In the genomic region with DNA sequence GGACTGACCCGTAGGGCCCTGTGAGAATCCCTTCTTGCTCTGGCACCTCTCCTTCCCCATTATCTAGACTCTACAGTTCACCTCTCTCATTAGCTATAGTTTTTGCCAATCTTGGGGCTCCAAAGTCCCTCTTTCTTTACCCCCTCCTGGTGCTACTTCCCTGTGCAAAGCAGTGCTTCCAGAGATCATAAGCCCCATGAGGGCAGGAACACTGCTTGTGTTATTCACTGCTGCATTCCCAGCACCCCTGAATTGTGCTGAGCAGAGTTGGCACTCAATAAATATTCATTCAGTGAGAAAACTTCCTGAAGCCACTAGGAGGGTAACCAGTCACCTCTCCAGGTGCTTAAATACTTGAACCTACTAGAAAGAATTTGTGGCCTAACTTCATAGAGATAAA, we compare ENCODE assay signal across 1 cellular context.
TF ChIP-seq lines count a peak whose summit lies in the region.

No MANE protein-coding gene starts in this region.

TF ChIP-seq in K562, 482 proteins besides CTCF, POLR2A, EP300 and RAD21 (continued from another document):
- no peak for TF ChIP-seq RFX7 (CRISPR knock-in tag; IDR thresholded peaks at IDR 0.05)
- TF ChIP-seq, protein P1, sequence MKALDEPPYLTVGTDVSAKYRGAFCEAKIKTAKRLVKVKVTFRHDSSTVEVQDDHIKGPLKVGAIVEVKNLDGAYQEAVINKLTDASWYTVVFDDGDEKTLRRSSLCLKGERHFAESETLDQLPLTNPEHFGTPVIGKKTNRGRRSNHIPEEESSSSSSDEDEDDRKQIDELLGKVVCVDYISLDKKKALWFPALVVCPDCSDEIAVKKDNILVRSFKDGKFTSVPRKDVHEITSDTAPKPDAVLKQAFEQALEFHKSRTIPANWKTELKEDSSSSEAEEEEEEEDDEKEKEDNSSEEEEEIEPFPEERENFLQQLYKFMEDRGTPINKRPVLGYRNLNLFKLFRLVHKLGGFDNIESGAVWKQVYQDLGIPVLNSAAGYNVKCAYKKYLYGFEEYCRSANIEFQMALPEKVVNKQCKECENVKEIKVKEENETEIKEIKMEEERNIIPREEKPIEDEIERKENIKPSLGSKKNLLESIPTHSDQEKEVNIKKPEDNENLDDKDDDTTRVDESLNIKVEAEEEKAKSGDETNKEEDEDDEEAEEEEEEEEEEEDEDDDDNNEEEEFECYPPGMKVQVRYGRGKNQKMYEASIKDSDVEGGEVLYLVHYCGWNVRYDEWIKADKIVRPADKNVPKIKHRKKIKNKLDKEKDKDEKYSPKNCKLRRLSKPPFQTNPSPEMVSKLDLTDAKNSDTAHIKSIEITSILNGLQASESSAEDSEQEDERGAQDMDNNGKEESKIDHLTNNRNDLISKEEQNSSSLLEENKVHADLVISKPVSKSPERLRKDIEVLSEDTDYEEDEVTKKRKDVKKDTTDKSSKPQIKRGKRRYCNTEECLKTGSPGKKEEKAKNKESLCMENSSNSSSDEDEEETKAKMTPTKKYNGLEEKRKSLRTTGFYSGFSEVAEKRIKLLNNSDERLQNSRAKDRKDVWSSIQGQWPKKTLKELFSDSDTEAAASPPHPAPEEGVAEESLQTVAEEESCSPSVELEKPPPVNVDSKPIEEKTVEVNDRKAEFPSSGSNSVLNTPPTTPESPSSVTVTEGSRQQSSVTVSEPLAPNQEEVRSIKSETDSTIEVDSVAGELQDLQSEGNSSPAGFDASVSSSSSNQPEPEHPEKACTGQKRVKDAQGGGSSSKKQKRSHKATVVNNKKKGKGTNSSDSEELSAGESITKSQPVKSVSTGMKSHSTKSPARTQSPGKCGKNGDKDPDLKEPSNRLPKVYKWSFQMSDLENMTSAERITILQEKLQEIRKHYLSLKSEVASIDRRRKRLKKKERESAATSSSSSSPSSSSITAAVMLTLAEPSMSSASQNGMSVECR (CRISPR knock-in tag; IDR thresholded peaks at IDR 0.05): no peak
- TF ChIP-seq, protein P2, sequence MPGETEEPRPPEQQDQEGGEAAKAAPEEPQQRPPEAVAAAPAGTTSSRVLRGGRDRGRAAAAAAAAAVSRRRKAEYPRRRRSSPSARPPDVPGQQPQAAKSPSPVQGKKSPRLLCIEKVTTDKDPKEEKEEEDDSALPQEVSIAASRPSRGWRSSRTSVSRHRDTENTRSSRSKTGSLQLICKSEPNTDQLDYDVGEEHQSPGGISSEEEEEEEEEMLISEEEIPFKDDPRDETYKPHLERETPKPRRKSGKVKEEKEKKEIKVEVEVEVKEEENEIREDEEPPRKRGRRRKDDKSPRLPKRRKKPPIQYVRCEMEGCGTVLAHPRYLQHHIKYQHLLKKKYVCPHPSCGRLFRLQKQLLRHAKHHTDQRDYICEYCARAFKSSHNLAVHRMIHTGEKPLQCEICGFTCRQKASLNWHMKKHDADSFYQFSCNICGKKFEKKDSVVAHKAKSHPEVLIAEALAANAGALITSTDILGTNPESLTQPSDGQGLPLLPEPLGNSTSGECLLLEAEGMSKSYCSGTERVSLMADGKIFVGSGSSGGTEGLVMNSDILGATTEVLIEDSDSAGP (CRISPR knock-in tag; IDR thresholded peaks at IDR 0.05): no peak
- TF ChIP-seq, protein P3, sequence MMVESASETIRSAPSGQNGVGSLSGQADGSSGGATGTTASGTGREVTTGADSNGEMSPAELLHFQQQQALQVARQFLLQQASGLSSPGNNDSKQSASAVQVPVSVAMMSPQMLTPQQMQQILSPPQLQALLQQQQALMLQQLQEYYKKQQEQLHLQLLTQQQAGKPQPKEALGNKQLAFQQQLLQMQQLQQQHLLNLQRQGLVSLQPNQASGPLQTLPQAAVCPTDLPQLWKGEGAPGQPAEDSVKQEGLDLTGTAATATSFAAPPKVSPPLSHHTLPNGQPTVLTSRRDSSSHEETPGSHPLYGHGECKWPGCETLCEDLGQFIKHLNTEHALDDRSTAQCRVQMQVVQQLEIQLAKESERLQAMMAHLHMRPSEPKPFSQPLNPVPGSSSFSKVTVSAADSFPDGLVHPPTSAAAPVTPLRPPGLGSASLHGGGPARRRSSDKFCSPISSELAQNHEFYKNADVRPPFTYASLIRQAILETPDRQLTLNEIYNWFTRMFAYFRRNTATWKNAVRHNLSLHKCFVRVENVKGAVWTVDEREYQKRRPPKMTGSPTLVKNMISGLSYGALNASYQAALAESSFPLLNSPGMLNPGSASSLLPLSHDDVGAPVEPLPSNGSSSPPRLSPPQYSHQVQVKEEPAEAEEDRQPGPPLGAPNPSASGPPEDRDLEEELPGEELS (CRISPR knock-in tag; IDR thresholded peaks at IDR 0.05; ENCODE audit: borderline replicate concordance): no peak
- TF ChIP-seq ZEB2 (IDR thresholded peaks at IDR 0.05): no peak
- no peak for TF ChIP-seq CSDE1 (IDR thresholded peaks at IDR 0.05)
- TF ChIP-seq MAZ (CRISPR knock-in tag; conservative IDR thresholded peaks at IDR 0.05 in 1 of 2, IDR thresholded peaks at IDR 0.05 in 1 of 2): no peak
- TF ChIP-seq, protein P4, sequence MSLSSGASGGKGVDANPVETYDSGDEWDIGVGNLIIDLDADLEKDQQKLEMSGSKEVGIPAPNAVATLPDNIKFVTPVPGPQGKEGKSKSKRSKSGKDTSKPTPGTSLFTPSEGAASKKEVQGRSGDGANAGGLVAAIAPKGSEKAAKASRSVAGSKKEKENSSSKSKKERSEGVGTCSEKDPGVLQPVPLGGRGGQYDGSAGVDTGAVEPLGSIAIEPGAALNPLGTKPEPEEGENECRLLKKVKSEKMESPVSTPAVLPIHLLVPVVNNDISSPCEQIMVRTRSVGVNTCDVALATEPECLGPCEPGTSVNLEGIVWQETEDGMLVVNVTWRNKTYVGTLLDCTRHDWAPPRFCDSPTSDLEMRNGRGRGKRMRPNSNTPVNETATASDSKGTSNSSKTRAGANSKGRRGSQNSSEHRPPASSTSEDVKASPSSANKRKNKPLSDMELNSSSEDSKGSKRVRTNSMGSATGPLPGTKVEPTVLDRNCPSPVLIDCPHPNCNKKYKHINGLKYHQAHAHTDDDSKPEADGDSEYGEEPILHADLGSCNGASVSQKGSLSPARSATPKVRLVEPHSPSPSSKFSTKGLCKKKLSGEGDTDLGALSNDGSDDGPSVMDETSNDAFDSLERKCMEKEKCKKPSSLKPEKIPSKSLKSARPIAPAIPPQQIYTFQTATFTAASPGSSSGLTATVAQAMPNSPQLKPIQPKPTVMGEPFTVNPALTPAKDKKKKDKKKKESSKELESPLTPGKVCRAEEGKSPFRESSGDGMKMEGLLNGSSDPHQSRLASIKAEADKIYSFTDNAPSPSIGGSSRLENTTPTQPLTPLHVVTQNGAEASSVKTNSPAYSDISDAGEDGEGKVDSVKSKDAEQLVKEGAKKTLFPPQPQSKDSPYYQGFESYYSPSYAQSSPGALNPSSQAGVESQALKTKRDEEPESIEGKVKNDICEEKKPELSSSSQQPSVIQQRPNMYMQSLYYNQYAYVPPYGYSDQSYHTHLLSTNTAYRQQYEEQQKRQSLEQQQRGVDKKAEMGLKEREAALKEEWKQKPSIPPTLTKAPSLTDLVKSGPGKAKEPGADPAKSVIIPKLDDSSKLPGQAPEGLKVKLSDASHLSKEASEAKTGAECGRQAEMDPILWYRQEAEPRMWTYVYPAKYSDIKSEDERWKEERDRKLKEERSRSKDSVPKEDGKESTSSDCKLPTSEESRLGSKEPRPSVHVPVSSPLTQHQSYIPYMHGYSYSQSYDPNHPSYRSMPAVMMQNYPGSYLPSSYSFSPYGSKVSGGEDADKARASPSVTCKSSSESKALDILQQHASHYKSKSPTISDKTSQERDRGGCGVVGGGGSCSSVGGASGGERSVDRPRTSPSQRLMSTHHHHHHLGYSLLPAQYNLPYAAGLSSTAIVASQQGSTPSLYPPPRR (CRISPR knock-in tag; IDR thresholded peaks at IDR 0.05; ENCODE audit: borderline replicate concordance): no peak
- TF ChIP-seq, protein P5, sequence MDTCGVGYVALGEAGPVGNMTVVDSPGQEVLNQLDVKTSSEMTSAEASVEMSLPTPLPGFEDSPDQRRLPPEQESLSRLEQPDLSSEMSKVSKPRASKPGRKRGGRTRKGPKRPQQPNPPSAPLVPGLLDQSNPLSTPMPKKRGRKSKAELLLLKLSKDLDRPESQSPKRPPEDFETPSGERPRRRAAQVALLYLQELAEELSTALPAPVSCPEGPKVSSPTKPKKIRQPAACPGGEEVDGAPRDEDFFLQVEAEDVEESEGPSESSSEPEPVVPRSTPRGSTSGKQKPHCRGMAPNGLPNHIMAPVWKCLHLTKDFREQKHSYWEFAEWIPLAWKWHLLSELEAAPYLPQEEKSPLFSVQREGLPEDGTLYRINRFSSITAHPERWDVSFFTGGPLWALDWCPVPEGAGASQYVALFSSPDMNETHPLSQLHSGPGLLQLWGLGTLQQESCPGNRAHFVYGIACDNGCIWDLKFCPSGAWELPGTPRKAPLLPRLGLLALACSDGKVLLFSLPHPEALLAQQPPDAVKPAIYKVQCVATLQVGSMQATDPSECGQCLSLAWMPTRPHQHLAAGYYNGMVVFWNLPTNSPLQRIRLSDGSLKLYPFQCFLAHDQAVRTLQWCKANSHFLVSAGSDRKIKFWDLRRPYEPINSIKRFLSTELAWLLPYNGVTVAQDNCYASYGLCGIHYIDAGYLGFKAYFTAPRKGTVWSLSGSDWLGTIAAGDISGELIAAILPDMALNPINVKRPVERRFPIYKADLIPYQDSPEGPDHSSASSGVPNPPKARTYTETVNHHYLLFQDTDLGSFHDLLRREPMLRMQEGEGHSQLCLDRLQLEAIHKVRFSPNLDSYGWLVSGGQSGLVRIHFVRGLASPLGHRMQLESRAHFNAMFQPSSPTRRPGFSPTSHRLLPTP (IDR thresholded peaks at IDR 0.05; ENCODE audit: borderline replicate concordance, extremely low read depth, insufficient read length): no peak
- TF ChIP-seq ZNF445 (CRISPR knock-in tag; IDR thresholded peaks at IDR 0.05; ENCODE audit: low read depth): no peak
- TF ChIP-seq ZNF507 (tag; conservative IDR thresholded peaks at IDR 0.05): no peak
- no peak for TF ChIP-seq YY1 (IDR thresholded peaks at IDR 0.05; ENCODE audit: borderline replicate concordance in 1 of 3, control insufficient read depth in 1 of 3, extremely low read depth in 1 of 3, insufficient read depth in 3 of 3, insufficient read length in 1 of 3, insufficient replicate concordance in 2 of 3, low read depth in 1 of 3, low read length in 2 of 3)
- TF ChIP-seq, protein P6, sequence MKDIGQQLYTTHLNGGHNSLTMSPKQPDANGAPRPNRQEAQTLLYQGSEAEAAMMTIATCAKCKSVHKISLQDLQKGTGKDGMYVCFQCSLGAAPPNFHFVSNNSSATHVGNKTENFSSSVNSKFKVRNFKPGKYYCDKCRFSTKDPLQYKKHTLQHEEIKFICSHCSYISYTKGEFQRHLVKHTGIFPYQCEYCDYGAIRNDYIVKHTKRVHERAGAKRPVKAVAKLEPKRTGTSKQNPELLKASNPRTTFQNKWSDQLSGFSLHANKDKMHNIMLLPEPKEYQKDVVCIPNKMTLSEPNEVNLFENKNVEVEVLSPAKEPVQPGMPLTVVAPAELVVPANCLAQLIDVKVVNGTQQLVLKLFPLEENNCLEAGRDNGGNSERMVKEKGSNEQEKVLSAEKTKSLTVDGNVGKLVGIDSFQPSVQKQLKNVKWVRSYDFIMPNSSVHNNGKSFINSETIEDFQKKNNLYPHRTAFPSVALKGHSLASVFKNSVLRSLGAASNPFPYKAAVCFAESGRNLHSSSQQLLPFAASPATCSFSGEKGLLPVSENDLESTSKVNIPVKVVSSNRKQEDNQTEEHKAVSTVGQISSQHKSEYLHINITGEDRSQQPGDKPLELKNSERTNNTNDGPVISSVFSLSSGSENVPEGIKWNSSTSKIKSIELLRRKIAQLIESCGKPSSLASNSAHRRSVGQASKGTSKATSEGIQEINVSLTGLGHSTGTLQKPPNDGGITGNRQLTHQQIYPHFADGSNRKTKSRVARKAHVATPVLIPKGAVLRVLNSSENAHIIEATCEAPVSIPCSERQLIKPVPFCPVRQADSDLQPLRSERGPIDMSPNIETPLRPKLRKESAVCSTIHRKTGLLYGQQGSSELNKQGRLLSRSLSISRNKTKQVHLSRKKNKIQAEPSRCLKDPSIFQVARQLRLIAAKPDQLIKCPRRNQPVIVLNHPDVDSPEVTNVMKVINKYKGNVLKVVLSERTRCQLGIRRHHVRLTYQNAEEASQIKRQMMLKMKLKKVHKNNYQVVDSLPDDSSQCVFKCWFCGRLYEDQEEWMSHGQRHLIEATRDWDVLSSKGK (CRISPR knock-in tag; IDR thresholded peaks at IDR 0.05): no peak
- TF ChIP-seq, protein P7, sequence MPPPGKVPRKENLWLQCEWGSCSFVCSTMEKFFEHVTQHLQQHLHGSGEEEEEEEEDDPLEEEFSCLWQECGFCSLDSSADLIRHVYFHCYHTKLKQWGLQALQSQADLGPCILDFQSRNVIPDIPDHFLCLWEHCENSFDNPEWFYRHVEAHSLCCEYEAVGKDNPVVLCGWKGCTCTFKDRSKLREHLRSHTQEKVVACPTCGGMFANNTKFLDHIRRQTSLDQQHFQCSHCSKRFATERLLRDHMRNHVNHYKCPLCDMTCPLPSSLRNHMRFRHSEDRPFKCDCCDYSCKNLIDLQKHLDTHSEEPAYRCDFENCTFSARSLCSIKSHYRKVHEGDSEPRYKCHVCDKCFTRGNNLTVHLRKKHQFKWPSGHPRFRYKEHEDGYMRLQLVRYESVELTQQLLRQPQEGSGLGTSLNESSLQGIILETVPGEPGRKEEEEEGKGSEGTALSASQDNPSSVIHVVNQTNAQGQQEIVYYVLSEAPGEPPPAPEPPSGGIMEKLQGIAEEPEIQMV (tag; conservative IDR thresholded peaks at IDR 0.05; ENCODE audit: low read depth): no peak
- TF ChIP-seq, protein P8, sequence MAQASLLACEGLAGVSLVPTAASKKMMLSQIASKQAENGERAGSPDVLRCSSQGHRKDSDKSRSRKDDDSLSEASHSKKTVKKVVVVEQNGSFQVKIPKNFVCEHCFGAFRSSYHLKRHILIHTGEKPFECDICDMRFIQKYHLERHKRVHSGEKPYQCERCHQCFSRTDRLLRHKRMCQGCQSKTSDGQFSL (CRISPR knock-in tag; IDR thresholded peaks at IDR 0.05): no peak
- TF ChIP-seq, protein P8 (tag; IDR thresholded peaks at IDR 0.05): no peak
- no peak for TF ChIP-seq ZNF324 (CRISPR knock-in tag; IDR thresholded peaks at IDR 0.05)
- 0 out of 3 replicates have a peak, but pooled peaks of 1 of the 2 experiments have one; percentile 45 for TF ChIP-seq CBX3 (IDR thresholded peaks at IDR 0.05; ENCODE audit: borderline replicate concordance in 1 of 2, low read length in 2 of 2)
- TF ChIP-seq PHF21A (IDR thresholded peaks at IDR 0.05; ENCODE audit: borderline replicate concordance, low read depth): no peak
- peak; percentile 57 for TF ChIP-seq TRIM28 (IDR thresholded peaks at IDR 0.05)
